ENCODE assay signal across 14 cellular contexts in genomic region chr1:15004396-15004795, GRCh38.
"Had no signal": no experiment of that assay in that cellular context is flagged by ENCODE, and none has a peak within 500 bp of the region (broad histone marks: within the 10 kb centered on the region; RNA-seq: fewer than 3 reads in every experiment).

No MANE protein-coding gene starts in this region.

- H3K4me1 Mint-ChIP-seq: activated B cell treated with CpG ODN at 0.5 μM for 24 hours; activated naive CD8-positive, alpha-beta T cell treated with anti-CD3 and anti-CD28 coated beads for 36 hours; naive thymus-derived CD8-positive, alpha-beta T cell; stimulated activated naive B cell treated with anti-CD40 and anti-IgM and Interleukin-4, amounts not matched to agents 10 μg/mL and 1 μg/mL and 100 μg/mL, for 72 hours had no signal

- H3K36me3 ChIP-seq: neutrophil, tibial artery had no signal

- H3K27ac Mint-ChIP-seq: activated B cell treated with CpG ODN at 0.5 μM for 24 hours; activated naive CD8-positive, alpha-beta T cell treated with anti-CD3 and anti-CD28 coated beads for 36 hours; naive thymus-derived CD8-positive, alpha-beta T cell; stimulated activated naive B cell treated with anti-CD40 and anti-IgM and Interleukin-4, amounts not matched to agents 10 μg/mL and 1 μg/mL and 100 μg/mL, for 72 hours had no signal

- H3K9me3 ChIP-seq: neutrophil, tibial artery had no signal

- H3K27me3 ChIP-seq: tibial artery had no signal

- DNase-seq: activated B cell treated with CpG ODN at 0.5 μM for 24 hours; activated CD4-positive, alpha-beta T cell treated with anti-CD3 and anti-CD28 coated beads, Interleukin-2, amount 50 U/mL, for 1 hour; activated CD8-positive, alpha-beta memory T cell treated with anti-CD3 and anti-CD28 coated beads for 24 hours; activated naive CD8-positive, alpha-beta T cell treated with anti-CD3 and anti-CD28 coated beads for 36 hours; hippocampal formation; left ventricle myocardium superior; mesenchymal stem cell; naive thymus-derived CD8-positive, alpha-beta T cell; retina; stimulated activated CD4-positive, alpha-beta T cell treated with anti-CD3 and anti-CD28 coated beads, Interleukin-2, amount 100 ng/mL, for 48 hours; stimulated activated naive B cell treated with anti-CD40 and anti-IgM and Interleukin-4, amounts not matched to agents 10 μg/mL and 1 μg/mL and 100 μg/mL, for 72 hours; tibial artery had no signal

- H3K4me3 ChIP-seq: tibial artery had no signal

- H3K27ac ChIP-seq: neutrophil, tibial artery had no signal

- ATAC-seq: left ventricle myocardium superior; naive thymus-derived CD8-positive, alpha-beta T cell; stimulated activated naive B cell treated with anti-CD40 and anti-IgM and Interleukin-4, amounts not matched to agents 10 μg/mL and 1 μg/mL and 100 μg/mL, for 72 hours had no signal

- H3K9me3 Mint-ChIP-seq: activated B cell treated with CpG ODN at 0.5 μM for 24 hours; activated naive CD8-positive, alpha-beta T cell treated with anti-CD3 and anti-CD28 coated beads for 36 hours; naive thymus-derived CD8-positive, alpha-beta T cell; stimulated activated naive B cell treated with anti-CD40 and anti-IgM and Interleukin-4, amounts not matched to agents 10 μg/mL and 1 μg/mL and 100 μg/mL, for 72 hours had no signal

- H3K36me3 Mint-ChIP-seq: activated naive CD8-positive, alpha-beta T cell treated with anti-CD3 and anti-CD28 coated beads for 36 hours; naive thymus-derived CD8-positive, alpha-beta T cell; stimulated activated naive B cell treated with anti-CD40 and anti-IgM and Interleukin-4, amounts not matched to agents 10 μg/mL and 1 μg/mL and 100 μg/mL, for 72 hours had no signal

- H3K27me3 Mint-ChIP-seq: activated B cell treated with CpG ODN at 0.5 μM for 24 hours; activated naive CD8-positive, alpha-beta T cell treated with anti-CD3 and anti-CD28 coated beads for 36 hours; brain had no signal

- H3K4me3 Mint-ChIP-seq: activated B cell treated with CpG ODN at 0.5 μM for 24 hours; activated naive CD8-positive, alpha-beta T cell treated with anti-CD3 and anti-CD28 coated beads for 36 hours; brain; naive thymus-derived CD8-positive, alpha-beta T cell; stimulated activated naive B cell treated with anti-CD40 and anti-IgM and Interleukin-4, amounts not matched to agents 10 μg/mL and 1 μg/mL and 100 μg/mL, for 72 hours had no signal
